In the genomic region with DNA sequence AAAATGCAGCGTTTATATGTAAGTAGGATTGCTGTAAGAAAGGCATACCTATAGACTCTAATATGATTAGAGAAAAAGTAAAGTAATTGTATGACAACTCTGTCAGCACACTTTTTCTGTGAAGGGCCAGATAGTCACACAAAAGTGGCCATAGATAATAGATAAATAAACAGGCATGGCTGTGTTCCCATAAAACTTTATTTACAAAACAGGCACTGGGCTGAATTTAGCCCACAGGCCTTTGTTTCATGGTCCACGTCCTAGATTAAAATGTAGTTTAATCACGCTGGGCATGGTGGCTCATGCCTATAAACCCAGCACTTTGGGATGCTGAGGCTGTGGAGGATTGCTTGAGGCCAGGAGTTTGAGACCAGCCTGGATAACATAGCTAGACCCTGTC, we compare ENCODE assay signal across 38 cellular contexts. TPM values are rescaled to one million over a fixed set of nuclear protein-coding genes. Genes with fewer than 3 reads are reported as not detected.
"Had no signal": no experiment of that assay in that cellular context is flagged by ENCODE, and none has a peak within 500 bp of the region (broad histone marks: within the 10 kb centered on the region; RNA-seq: fewer than 3 reads in every experiment).

No MANE protein-coding gene starts in this region.

- DNase-seq: activated effector memory CD4-positive, alpha-beta T cell treated with anti-CD3 and anti-CD28 coated beads, Interleukin-2, amount 50 U/mL, for 16 hours; activated effector memory CD4-positive, alpha-beta T cell treated with Interleukin-2 at 50 U/mL for 16 hours; activated gamma-delta T cell; activated gamma-delta T cell treated with Interleukin-2 at 50 U/mL for 16 hours; activated naive CD4-positive, alpha-beta T cell; activated naive CD4-positive, alpha-beta T cell treated with anti-CD3 and anti-CD28 coated beads for 36 hours; activated naive CD4-positive, alpha-beta T cell treated with anti-CD3 and anti-CD28 coated beads, Interleukin-2, amount 10 ng/mL, durations not matched to agents 7 days and 5 days; activated naive CD4-positive, alpha-beta T cell treated with anti-CD3 and anti-CD28 coated beads, Interleukin-2, amount 50 U/mL, for 16 hours; activated naive CD4-positive, alpha-beta T cell treated with Interleukin-2 at 50 U/mL for 16 hours; activated naive CD8-positive, alpha-beta T cell treated with anti-CD3 and anti-CD28 coated beads for 36 hours; activated naive CD8-positive, alpha-beta T cell treated with anti-CD3 and anti-CD28 coated beads, Interleukin-2, amount 10 ng/mL, durations not matched to agents 7 days and 5 days; activated naive CD8-positive, alpha-beta T cell treated with anti-CD3 and anti-CD28 coated beads, Interleukin-2, amount 50 U/mL, for 24 hours; activated T-cell treated with anti-CD3 and anti-CD28 coated beads, Interleukin-2, amount 50 U/mL, for 4 hours; activated T-cell treated with anti-CD3 and anti-CD28 coated beads, Interleukin-2, amount 50 U/mL, for 48 hours; activated T-cell treated with anti-CD3 and anti-CD28 coated beads, Interleukin-2, amount 50 U/mL, for 72 hours; adrenal gland; amniotic stem cell; amygdala; anterior cingulate cortex; aorta; body of pancreas; brain microvascular endothelial cell; caudate nucleus; central memory CD4-positive, alpha-beta T cell; cerebellar nuclear complex had no signal

- H3K4me3 ChIP-seq: adrenal gland, ascending aorta, body of pancreas, breast epithelium, cardiac muscle cell had no signal

- FAIRE-seq: astrocyte, bronchial epithelial cell had no signal

- H3K27me3 ChIP-seq: adrenal gland, ascending aorta, body of pancreas, brain microvascular endothelial cell, breast epithelium had no signal

- H3K4me1 ChIP-seq: adrenal gland, ascending aorta, body of pancreas, breast epithelium had no signal

- H3K36me3 ChIP-seq: adrenal gland, ascending aorta, brain microvascular endothelial cell, breast epithelium, cardiac muscle cell had no signal

- ATAC-seq: activated naive CD4-positive, alpha-beta T cell treated with anti-CD3 and anti-CD28 coated beads, Interleukin-2, amount 50 U/mL, for 72 hours; activated naive CD8-positive, alpha-beta T cell treated with anti-CD3 and anti-CD28 coated beads, Interleukin-2, amount 50 U/mL, for 24 hours; activated T-cell treated with anti-CD3 and anti-CD28 coated beads, Interleukin-2, amount 50 U/mL, for 4 hours; activated T-cell treated with anti-CD3 and anti-CD28 coated beads, Interleukin-2, amount 50 U/mL, for 72 hours; activated T-helper 17 cell treated with anti-CD3 and anti-CD28 coated beads, Interleukin-2, amount 50 U/mL, for 72 hours; body of pancreas had no signal

- H3K27ac ChIP-seq: adrenal gland, ascending aorta, body of pancreas, brain microvascular endothelial cell, breast epithelium, cardiac muscle cell had no signal

- H3K9me3 ChIP-seq: adrenal gland, ascending aorta, body of pancreas, breast epithelium had no signal

RNA-seq across cellular contexts. Expression of gene TXNDC8, which starts 8.7 kb away (rescaled TPM):
- total RNA-seq: activated naive CD4-positive, alpha-beta T cell treated with anti-CD3 and anti-CD28 coated beads for 36 hours; activated naive CD4-positive, alpha-beta T cell treated with anti-CD3 and anti-CD28 coated beads, Interleukin-2, amount 50 U/mL, for 72 hours; activated naive CD8-positive, alpha-beta T cell treated with anti-CD3 and anti-CD28 coated beads for 36 hours; activated naive CD8-positive, alpha-beta T cell treated with anti-CD3 and anti-CD28 coated beads, Interleukin-2, amount 10 ng/mL, durations not matched to agents 7 days and 5 days; activated T-cell treated with anti-CD3 and anti-CD28 coated beads, Interleukin-2, amount 50 U/mL, for 4 hours; activated T-cell treated with anti-CD3 and anti-CD28 coated beads, Interleukin-2, amount 50 U/mL, for 72 hours; activated T-helper 1 cell treated with anti-CD3 and anti-CD28 coated beads, Interleukin-12 subunit alpha, Interleukin-12 subunit beta, Interleukin-2, Interleukin-4 antibody, amounts not matched to agents 30 ng/mL and 10 ng/mL and 1 ng/mL, durations not matched to agents 14 hours and 24 hours and 36 hours; activated T-helper 17 cell treated with anti-CD3 and anti-CD28 coated beads, Interleukin-2, amount 50 U/mL, for 72 hours; activated T-helper 2 cell treated with anti-CD3 and anti-CD28 coated beads, Interferon-gamma antibody, Interleukin-2, Interleukin-4, amounts not matched to agents 10 μg/mL and 5 μg/mL and 100 μg/mL, durations not matched to agents 14 hours and 24 hours and 36 hours; adrenal gland; aorta; ascending aorta; astrocyte; body of pancreas; breast epithelium; bronchial epithelial cell; cardiac muscle cell; cardiac septum; cerebellum; chondrocyte had no signal
- polyA plus RNA-seq: adipose tissue, adrenal gland, aorta, cardiac muscle cell had no signal
